ENCODE assay signal across 24 cellular contexts in genomic region chr15:56082263-56082761, GRCh38.
"Had no signal": no experiment of that assay in that cellular context is flagged by ENCODE, and none has a peak within 500 bp of the region (broad histone marks: within the 10 kb centered on the region; RNA-seq: fewer than 3 reads in every experiment).

No MANE protein-coding gene starts in this region.

- H3K4me3 ChIP-seq: adrenal gland, ascending aorta, esophagus squamous epithelium, gastroesophageal sphincter, heart right ventricle, lung, neural progenitor cell, sigmoid colon, thoracic aorta had no signal

- DNase-seq: activated CD4-positive, CD25-positive, alpha-beta regulatory T cell treated with anti-CD3 and anti-CD28 coated beads, Interleukin-2, amount 50 U/mL, for 72 hours; activated T-cell treated with anti-CD3 and anti-CD28 coated beads, Interleukin-2, amount 50 U/mL, for 1 hour; adrenal gland; brain microvascular endothelial cell; central memory CD4-positive, alpha-beta T cell; effector memory CD4-positive, alpha-beta T cell; esophagus squamous epithelium; heart right ventricle; kidney; naive thymus-derived CD4-positive, alpha-beta T cell; posterior cingulate gyrus; retina; sigmoid colon; stimulated activated CD4-positive, alpha-beta T cell treated with anti-CD3 and anti-CD28 coated beads, Interleukin-4, amount 100 ng/mL, for 1 hour; stimulated activated naive CD4-positive, alpha-beta T cell treated with Interleukin-2 at 50 U/mL for 16 hours; T-helper 1 cell; WERI-Rb-1 had no signal

- H3K4me3 Mint-ChIP-seq: activated naive CD8-positive, alpha-beta T cell; activated T-helper 17 cell treated with anti-CD3 and anti-CD28 coated beads, Interleukin-2, amount 50 U/mL, for 72 hours; naive thymus-derived CD4-positive, alpha-beta T cell; neural progenitor cell had no signal

- H3K36me3 ChIP-seq: adrenal gland, ascending aorta, brain microvascular endothelial cell, esophagus squamous epithelium, gastroesophageal sphincter, heart right ventricle, neural progenitor cell, sigmoid colon, thoracic aorta, WERI-Rb-1 had no signal

- H3K9ac ChIP-seq: neural progenitor cell had no signal

- H3K4me1 Mint-ChIP-seq: activated T-helper 17 cell treated with anti-CD3 and anti-CD28 coated beads, Interleukin-2, amount 50 U/mL, for 72 hours; neural progenitor cell had no signal

- H3K27ac Mint-ChIP-seq: activated naive CD8-positive, alpha-beta T cell; activated T-helper 17 cell treated with anti-CD3 and anti-CD28 coated beads, Interleukin-2, amount 50 U/mL, for 72 hours; neural progenitor cell had no signal

- H3K4me2 ChIP-seq: neural progenitor cell had no signal

- H3K27ac ChIP-seq: adrenal gland, ascending aorta, brain microvascular endothelial cell, esophagus squamous epithelium, gastroesophageal sphincter, heart right ventricle, neural progenitor cell, sigmoid colon, thoracic aorta, WERI-Rb-1 had no signal

- H3K36me3 Mint-ChIP-seq: neural progenitor cell had no signal

- H3K9me3 ChIP-seq: adrenal gland, ascending aorta, esophagus squamous epithelium, gastroesophageal sphincter, heart right ventricle, thoracic aorta had no signal

- H3K27me3 ChIP-seq: adrenal gland, ascending aorta, brain microvascular endothelial cell, esophagus squamous epithelium, gastroesophageal sphincter, heart right ventricle, neural progenitor cell, sigmoid colon had no signal

- H2AFZ ChIP-seq: neural progenitor cell had no signal

- H3K9me3 Mint-ChIP-seq: activated T-helper 17 cell treated with anti-CD3 and anti-CD28 coated beads, Interleukin-2, amount 50 U/mL, for 72 hours; neural progenitor cell had no signal

- H3K4me1 ChIP-seq: adrenal gland, ascending aorta, esophagus squamous epithelium, gastroesophageal sphincter, neural progenitor cell, sigmoid colon had no signal

- H3K27me3 Mint-ChIP-seq: activated T-helper 17 cell treated with anti-CD3 and anti-CD28 coated beads, Interleukin-2, amount 50 U/mL, for 72 hours had no signal
